14 cellular contexts compared by ENCODE assay signal in the genomic region with DNA sequence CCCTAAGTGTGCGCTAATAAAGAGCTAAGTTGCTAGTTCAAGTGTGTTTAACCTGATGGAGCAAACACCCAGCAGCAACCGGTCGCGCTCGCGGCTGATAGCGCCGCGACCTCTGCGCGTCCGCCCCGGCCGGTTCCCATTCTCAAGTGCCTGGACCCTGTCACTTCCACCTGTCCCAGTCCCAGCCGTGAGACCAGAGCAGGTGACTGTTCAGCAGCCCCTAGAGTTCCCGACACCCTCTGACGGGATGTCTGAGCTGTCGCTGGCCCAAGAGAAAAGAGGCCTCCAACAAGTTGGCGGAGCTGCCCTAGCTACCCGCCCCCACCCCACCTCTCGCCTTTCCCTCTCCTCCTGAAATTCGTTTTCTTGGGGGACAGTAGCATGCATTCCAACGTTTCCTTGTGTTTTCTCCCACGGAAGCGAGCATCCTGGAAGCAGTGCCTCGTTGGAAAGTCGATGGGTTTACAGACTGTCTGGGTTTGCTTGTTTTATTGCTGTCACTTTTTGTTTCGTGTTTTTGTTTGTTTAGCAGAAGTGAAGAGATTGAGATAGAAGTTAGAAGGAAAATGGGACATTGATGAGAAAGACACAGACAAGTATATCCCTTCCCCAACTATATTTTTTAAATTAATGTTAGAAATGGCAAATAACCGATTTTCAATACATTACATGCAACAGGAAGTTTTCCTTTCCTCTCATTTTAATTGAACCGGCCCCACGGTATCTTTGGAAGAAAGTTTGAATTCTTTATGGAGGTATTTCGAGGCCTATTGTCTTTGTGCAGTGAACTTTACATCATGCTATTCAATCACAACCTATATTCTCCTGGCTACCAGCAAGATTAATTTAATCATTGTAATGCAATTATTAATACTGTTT. TPM values are rescaled to one million over a fixed set of nuclear protein-coding genes. Genes with fewer than 3 reads are reported as not detected.
DNase-seq lines count a peak whose midpoint lies in the region; ATAC-seq, FAIRE-seq and TF ChIP-seq lines count a peak whose summit lies in the region.
"Had no signal": no experiment of that assay in that cellular context is flagged by ENCODE, and none has a peak within 500 bp of the region (broad histone marks: within the 10 kb centered on the region; RNA-seq: fewer than 3 reads in every experiment).

No MANE protein-coding gene starts in this region.

- peak; percentile 20 for DNase-seq in left cardiac atrium
- DNase-seq in left ventricle myocardium superior: no peak
- peak in 1 of 2 experiments; percentile 60 for DNase-seq in H1 (ENCODE audit: low read depth in 1 of 2, low spot score in 2 of 2)
- DNase-seq in mesendoderm: no peak
- DNase-seq in cerebellar nuclear complex (lab: John Stamatoyannopoulos, UW): no peak
- no peak for DNase-seq in NCI-H774 (lab: John Stamatoyannopoulos, UW)
- no peak for DNase-seq in brain microvascular endothelial cell
- DNase-seq: activated T-cell treated with anti-CD3 and anti-CD28 coated beads, Interleukin-2, amount 50 U/mL, for 1 hour; hypothalamus; NCI-H2107 had no signal

- POLR2A ChIA-PET in H1 (lab: Charles Lee; ENCODE audit: partially characterized antibody): no interaction called here

- H3K4me2 ChIP-seq in H1 (ENCODE audit: insufficient read depth in 1 of 2, low read depth in 2 of 2, low read length in 2 of 2): peak overlapping the region; percentile 68 to 100
- peak overlapping the region; percentile 29 for H3K4me2 ChIP-seq in mesendoderm (ENCODE audit: low read length)

- H3K79me2 ChIP-seq in H1 (ENCODE audit: control insufficient read depth in 1 of 2, insufficient read depth in 2 of 2, low read length in 2 of 2) (no peaks in the 10 kb centered on the region), mesendoderm (ENCODE audit: control insufficient read depth, insufficient read depth, low read length) (no peaks in the 10 kb centered on the region)

- H2BK5ac ChIP-seq in H1 (ENCODE audit: low read depth, low read length) (no peak overlapping the region), mesendoderm (ENCODE audit: low read length) (no peak overlapping the region)

- H4K5ac ChIP-seq in H1 (ENCODE audit: insufficient read length, low read depth, low read length) (no peak overlapping the region), mesendoderm (ENCODE audit: low read length) (no peak overlapping the region)

- ATAC-seq in left cardiac atrium (no peak), left ventricle myocardium superior (no peak), HG02759 (IDR thresholded peaks at IDR 0.05; ENCODE audit: unreplicated experiment) (no peak)

- CTCF ChIA-PET in H1 (lab: Charles Lee; ENCODE audit: partially characterized antibody): interaction anchor here (0.9 to 5.2 kb wide), 5 partner anchors 62 to 669 kb away, joined by 3 to 69 read pairs (median 3); no protein-coding TSS in a partner anchor

- no peak overlapping the region for H2AK5ac ChIP-seq in H1 (ENCODE audit: low read depth, low read length)
- H2AK5ac ChIP-seq in mesendoderm (ENCODE audit: low read length): no peak overlapping the region

- peaks cover 13% of the 10 kb centered on the region; the same call in 1 of the 2 replicates for H3K23me2 ChIP-seq in H1 (ENCODE audit: low read depth, low read length)

- H4K8ac ChIP-seq in H1 (ENCODE audit: extremely low read depth, insufficient read depth, low read length): no peak overlapping the region
- no peak overlapping the region for H4K8ac ChIP-seq in mesendoderm (ENCODE audit: low read depth, low read length)

- H3K4me1 ChIP-seq in H1 (replicated peaks in 1 of 4; ENCODE audit: control insufficient read depth in 3 of 4, insufficient read depth in 4 of 4, low read length in 3 of 4) (peaks cover 14 to 30% (median 23%) of the 10 kb centered on the region in 4 experiments), mesendoderm (ENCODE audit: control insufficient read depth, low read depth, low read length) (peaks cover 9% of the 10 kb centered on the region)

- H2AFZ ChIP-seq in H1 (ENCODE audit: low read length): no peak overlapping the region

- FAIRE-seq in H1 (lab: Jason Lieb, UNC): no peak
- FAIRE-seq: GM18507 had no signal

- H3K9ac ChIP-seq in H1 (replicated peaks in 1 of 4; ENCODE audit: extremely low read depth in 1 of 4, low read depth in 3 of 4, low read length in 3 of 4) (no peak overlapping the region), mesendoderm (ENCODE audit: low read length) (no peak overlapping the region)

- peaks cover 36 to 64% (median 56%) of the 10 kb centered on the region in 4 experiments for H3K27me3 ChIP-seq in H1 (replicated peaks in 1 of 4; ENCODE audit: control insufficient read depth in 3 of 4, extremely low read depth in 1 of 4, insufficient read depth in 3 of 4, low read length in 3 of 4)
- H3K27me3 ChIP-seq in mesendoderm (ENCODE audit: insufficient read depth, low read length, poor library complexity): peaks cover 31% of the 10 kb centered on the region
- H3K27me3 ChIP-seq in brain microvascular endothelial cell (replicated peaks): peaks cover 70% of the 10 kb centered on the region
- H3K27me3 ChIP-seq: vagina had no signal

- TF ChIP-seq POLR2A in H1 (IDR thresholded peaks at IDR 0.05; ENCODE audit: control extremely low read depth in 1 of 2, low read depth in 2 of 2, low read length in 2 of 2): no peak

- in situ Hi-C loops in brain microvascular endothelial cell (cut with HindIII; ENCODE audit: low pct_ligation_motif_present, low sequenced_read_pairs): no loop called here

- intact Hi-C loops in left cardiac atrium (cut with DNase I) (loop anchor here in 1 of 2 donors (2.0 to 10.0 kb wide), 3 partner anchors 518 to 802 kb away; no protein-coding TSS in a partner anchor), left ventricle myocardium superior (cut with micrococcal nuclease) (loop anchor here (5.0 kb wide), 1 partner anchor 519 kb away; no protein-coding TSS in a partner anchor)

- H2BK12ac ChIP-seq in H1 (ENCODE audit: low read depth, low read length): no peak overlapping the region

- H3K4ac ChIP-seq in H1 (replicated peaks; ENCODE audit: insufficient read length, low read depth, low read length) (no peak overlapping the region), mesendoderm (ENCODE audit: low read depth, low read length) (no peak overlapping the region)

- H2BK20ac ChIP-seq in H1 (ENCODE audit: low read length): no peak overlapping the region

- no peaks in the 10 kb centered on the region for H3K36me3 ChIP-seq in H1 (ENCODE audit: control insufficient read depth in 2 of 4, insufficient read depth in 4 of 4, low read length in 3 of 4)
- H3K36me3 ChIP-seq in mesendoderm (ENCODE audit: control insufficient read depth, insufficient read depth, low read length): no peaks in the 10 kb centered on the region
- H3K36me3 ChIP-seq in brain microvascular endothelial cell (replicated peaks): no peaks in the 10 kb centered on the region
- H3K36me3 ChIP-seq: esophagus muscularis mucosa, vagina had no signal

- H4K20me1 ChIP-seq in H1 (replicated peaks in 1 of 2; ENCODE audit: control insufficient read depth in 1 of 2, insufficient read depth in 2 of 2, low read length in 2 of 2): peaks cover 0 to 2% of the 10 kb centered on the region in 2 experiments

- TF ChIP-seq RAD21 in H1 (IDR thresholded peaks at IDR 0.05 in 1 of 2, conservative IDR thresholded peaks at IDR 0.05 in 1 of 2; ENCODE audit: low read depth in 2 of 2, low read length in 2 of 2): no peak

- H3K9me3 ChIP-seq in H1 (ENCODE audit: insufficient read depth in 2 of 2, low read depth in 1 of 2, low read length in 1 of 2): no peaks in the 10 kb centered on the region
- H3K9me3 ChIP-seq: esophagus muscularis mucosa, vagina had no signal

- H3K23ac ChIP-seq in H1 (ENCODE audit: insufficient read length) (no peak overlapping the region), mesendoderm (ENCODE audit: low read length) (no peak overlapping the region)

- no peak for TF ChIP-seq CTCF in H1 (IDR thresholded peaks at IDR 0.05; ENCODE audit: control extremely low read depth in 1 of 3, insufficient read depth in 1 of 3, low read depth in 1 of 3, low read length in 3 of 3)
- no peak for TF ChIP-seq CTCF in brain microvascular endothelial cell (IDR thresholded peaks at IDR 0.05; ENCODE audit: low read depth, low read length, missing control alignments)

- H3K18ac ChIP-seq in H1 (ENCODE audit: extremely low read depth, low read length) (no peak overlapping the region), mesendoderm (ENCODE audit: low read length) (no peak overlapping the region)

- H2BK120ac ChIP-seq in H1 (replicated peaks; ENCODE audit: low read depth, low read length): no peak overlapping the region
- H2BK120ac ChIP-seq in mesendoderm (ENCODE audit: low read depth, low read length): no peak overlapping the region

- 1% methylated on average over 28 of the region's 32 CpGs; no CpG with 5 or more reads in 1 of the 2 experiments for WGBS in H1 (ENCODE audit: extremely low coverage in 1 of 2, insufficient coverage in 1 of 2, insufficient read length in 1 of 2, insufficient replicate concordance in 2 of 2, low coverage in 1 of 2, low lambda C conversion rate in 2 of 2, missing lambda C conversion rate in 1 of 2), 2 experiments
- WGBS in mesendoderm (ENCODE audit: extremely low coverage, insufficient coverage, low lambda C conversion rate): no CpG with 5 or more reads among the region's 32 CpGs

- peak overlapping the region; percentile 5 to 69 (median 20); a peak in 5 of 8 replicates for H3K4me3 ChIP-seq in H1 (ENCODE audit: extremely low read depth in 1 of 4, insufficient read depth in 2 of 4, low read depth in 3 of 4, low read length in 4 of 4)
- no peak overlapping the region for H3K4me3 ChIP-seq in mesendoderm (ENCODE audit: low read length)
- no peak overlapping the region for H3K4me3 ChIP-seq in brain microvascular endothelial cell (ENCODE audit: low read depth, low read length)
- H3K4me3 ChIP-seq: esophagus muscularis mucosa, vagina had no signal

- no peak overlapping the region for H3K27ac ChIP-seq in H1 (ENCODE audit: low read depth, low read length)
- no peak overlapping the region for H3K27ac ChIP-seq in mesendoderm (ENCODE audit: low read depth, low read length)
- H3K27ac ChIP-seq in brain microvascular endothelial cell: no peak overlapping the region
- H3K27ac ChIP-seq: esophagus muscularis mucosa, vagina had no signal

- H2BK15ac ChIP-seq in H1 (ENCODE audit: low read length): no peak overlapping the region
- no peak overlapping the region for H2BK15ac ChIP-seq in mesendoderm (replicated peaks; ENCODE audit: low read depth)

- TF ChIP-seq EP300 in H1 (IDR thresholded peaks at IDR 0.05; ENCODE audit: borderline replicate concordance in 1 of 2, low read depth in 2 of 2, low read length in 2 of 2): no peak

- H3K79me1 ChIP-seq in H1 (ENCODE audit: low read depth, low read length) (no peaks in the 10 kb centered on the region), mesendoderm (ENCODE audit: low read length) (no peaks in the 10 kb centered on the region)

- no peak overlapping the region for H4K91ac ChIP-seq in H1 (replicated peaks; ENCODE audit: insufficient read length, low read length)

- no peak overlapping the region for H3K14ac ChIP-seq in H1 (ENCODE audit: insufficient read length)

- H3K56ac ChIP-seq in H1 (replicated peaks; ENCODE audit: insufficient read length, low read depth, low read length): no peak overlapping the region
- H3K56ac ChIP-seq in mesendoderm (ENCODE audit: low read length): no peak overlapping the region

RNA-seq across cellular contexts. Expression of gene MECOM, which starts 3.2 kb away (rescaled TPM):
- total RNA-seq in left cardiac atrium (10 to 100 TPM; 20.0 to 25.4 TPM), left ventricle myocardium superior (16.3 TPM)
- total RNA-seq in H1 (2021; fragmentation: NEBNext Ultra II Directional; extraction: Animal tissue kit (Norgen Biotek cat#: 25700)): 0.69 and 0.78 TPM in 2 replicates
- 0.03 and 0.11 TPM in 2 replicates for polyA plus RNA-seq in H1 (2011; rRNA removed)
- 0.26 TPM for polyA plus RNA-seq in H1 (2011; cell fraction: cytosol; rRNA removed)
- 0.21 TPM for polyA plus RNA-seq in H1 (2011; cell fraction: nucleus; rRNA removed)
- 0.09 to 1.1 TPM (median 0.18 TPM) in 4 replicates for polyA plus RNA-seq in H1 (2012, experiment 1 of 2)
- not detected for polyA plus RNA-seq in H1 (2012, experiment 2 of 2)
- polyA plus RNA-seq in H1 (2013, experiment 1 of 2): 0.18 TPM
- 0.11 TPM for polyA plus RNA-seq in H1 (2013, experiment 2 of 2)
- 0.07 and 1.1 TPM in 2 replicates for polyA minus RNA-seq in H1 (2011; rRNA and poly(A)+ RNA removed)
- polyA minus RNA-seq in H1 (2011; cell fraction: cytosol; rRNA and poly(A)+ RNA removed): not detected
- polyA minus RNA-seq in H1 (2011; cell fraction: nucleus; rRNA and poly(A)+ RNA removed): 0.30 TPM
- 0.94 TPM for polyA plus RNA-seq in mesendoderm (2013, experiment 1 of 2)
- polyA plus RNA-seq in mesendoderm (2013, experiment 2 of 2): 0.74 TPM

Comparison
In these comparisons a context has a peak if more than half of its experiments do, and no peak if none do; other contexts are left out.
1. H3K4me3 ChIP-seq: peak in H1 (4 of 4); none in mesendoderm (single experiment) and brain microvascular endothelial cell (single experiment).